ENCODE assay signal across 8 cellular contexts in the genomic region with DNA sequence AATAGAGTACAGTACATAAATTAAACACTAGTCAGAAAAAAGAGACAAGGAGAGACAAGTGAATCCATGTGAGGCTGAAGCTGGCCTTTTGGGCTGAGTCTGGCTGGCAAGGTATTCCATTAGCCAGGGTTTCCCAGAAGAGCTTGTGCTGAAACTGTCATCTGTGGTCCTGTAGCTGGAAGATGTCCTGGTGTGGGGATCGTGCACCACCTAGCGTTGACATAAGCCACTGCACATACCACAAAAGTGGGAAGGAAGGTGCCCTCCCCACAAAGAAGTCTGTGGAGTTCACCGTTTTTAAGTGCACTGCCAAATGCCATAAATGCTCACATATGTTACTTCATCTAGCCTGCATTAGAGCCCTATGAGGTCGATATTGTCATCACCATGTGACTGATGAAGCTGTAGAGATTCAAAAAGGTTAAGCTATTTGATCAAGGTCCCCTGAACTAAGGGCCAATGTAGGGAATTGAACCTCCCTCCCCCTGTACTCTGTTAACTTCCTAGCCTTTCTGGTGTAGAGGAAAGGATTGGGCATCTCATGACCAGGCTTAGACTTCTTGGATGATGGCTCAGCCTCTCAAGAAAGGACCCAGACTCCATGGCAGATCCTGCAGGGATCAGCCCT. TPM values are rescaled to one million over a fixed set of nuclear protein-coding genes. Genes with fewer than 3 reads are reported as not detected.
A peak's percentile ranks its signal among the peaks of the same experiment; 100 is the strongest.
DNase-seq lines count a peak whose midpoint lies in the region; ATAC-seq, FAIRE-seq and TF ChIP-seq lines count a peak whose summit lies in the region.

No MANE protein-coding gene starts in this region.

- intact Hi-C loops in A673 (cut with micrococcal nuclease; ENCODE audit: unreplicated experiment), result loop anchor here (2.0 kb wide), 3 partner anchors 163 to 455 kb away; no protein-coding TSS in a partner anchor

- H3K4me1 ChIP-seq in A673 (ENCODE audit: insufficient read depth, low read length, poor library complexity, severe bottlenecking), result no peaks in the 10 kb centered on the region

- no peaks in the 10 kb centered on the region for H3K36me3 ChIP-seq in A673 (ENCODE audit: insufficient read depth, low read length, poor library complexity, severe bottlenecking)

- POLR2A ChIA-PET in A673 (lab: Charles Lee; ENCODE audit: low non-redundant PET), result no interaction called here
- POLR2A ChIA-PET in activated CD8-positive, alpha-beta T cell treated with anti-CD3 and anti-CD28 coated beads, Interleukin-2, amount 10 ng/mL, durations not matched to agents 7 days and 5 days (lab: Charles Lee), result no interaction called here

- H3K4me3 ChIP-seq in A673 (ENCODE audit: low read depth, low read length, poor library complexity, severe bottlenecking), result no peak overlapping the region

- peak; percentile 72 for DNase-seq in A673 (ENCODE audit: low spot score)
- peak; percentile 50 for DNase-seq in GM12892 (ENCODE audit: insufficient read length)
- DNase-seq in NCI-H460 (ENCODE audit: extremely low read depth, low read depth), result peak; percentile 65
- DNase-seq in activated CD8-positive, alpha-beta T cell treated with anti-CD3 and anti-CD28 coated beads, Interleukin-2, amount 10 ng/mL, durations not matched to agents 7 days and 5 days, result peak; percentile 67
- DNase-seq in epidermal melanocyte (ENCODE audit: insufficient read length, low spot score), result peak; percentile 63
- DNase-seq in middle frontal gyrus (ENCODE audit: extremely low spot score, low spot score), result peak; percentile 29
- peak; percentile 17 to 63 for DNase-seq in stimulated activated effector memory CD8-positive, alpha-beta T cell treated with anti-CD3 and anti-CD28 coated beads, Interleukin-12 subunit alpha, Interleukin-12 subunit beta, amount 100 ng/mL, for 72 hours (ENCODE audit: low spot score in 2 of 2)

- peaks cover 6% of the 10 kb centered on the region for H3K27me3 ChIP-seq in A673 (replicated peaks; ENCODE audit: insufficient read depth, low read depth, low read length, poor library complexity)

- no peaks in the 10 kb centered on the region for H3K27me3 Mint-ChIP-seq in activated CD8-positive, alpha-beta T cell treated with anti-CD3 and anti-CD28 coated beads, Interleukin-2, amount 10 ng/mL, durations not matched to agents 7 days and 5 days (ENCODE audit: low read depth)

- no peak overlapping the region for H3K27ac Mint-ChIP-seq in activated CD8-positive, alpha-beta T cell treated with anti-CD3 and anti-CD28 coated beads, Interleukin-2, amount 10 ng/mL, durations not matched to agents 7 days and 5 days
- no peak overlapping the region for H3K27ac Mint-ChIP-seq in stimulated activated effector memory CD8-positive, alpha-beta T cell treated with anti-CD3 and anti-CD28 coated beads, Interleukin-12 subunit alpha, Interleukin-12 subunit beta, amount 100 ng/mL, for 72 hours

- no peak overlapping the region for H3K27ac ChIP-seq in A673 (ENCODE audit: low read depth, low read length, poor library complexity, severe bottlenecking)

- no TSS peak for BruUV-seq in A673 (replicated peaks; lab: Mats Ljungman, UMichigan)

- no peaks in the 10 kb centered on the region for H3K9me3 Mint-ChIP-seq in activated CD8-positive, alpha-beta T cell treated with anti-CD3 and anti-CD28 coated beads, Interleukin-2, amount 10 ng/mL, durations not matched to agents 7 days and 5 days (ENCODE audit: insufficient read depth)
- no peaks in the 10 kb centered on the region for H3K9me3 Mint-ChIP-seq in stimulated activated effector memory CD8-positive, alpha-beta T cell treated with anti-CD3 and anti-CD28 coated beads, Interleukin-12 subunit alpha, Interleukin-12 subunit beta, amount 100 ng/mL, for 72 hours

- CTCF ChIA-PET in A673 (lab: Charles Lee), result interaction anchor here (0.5 to 1.9 kb wide), 12 partner anchors 30 to 1005 kb away, joined by 3 to 27 read pairs (median 5); a partner anchor contains a TSS
- CTCF ChIA-PET in activated CD8-positive, alpha-beta T cell treated with anti-CD3 and anti-CD28 coated beads, Interleukin-2, amount 10 ng/mL, durations not matched to agents 7 days and 5 days (lab: Charles Lee), result interaction anchor here (0.6 to 3.0 kb wide), 42 partner anchors 8 to 1061 kb away, joined by 3 to 83 read pairs (median 4); a partner anchor contains a TSS

- TF ChIP-seq CTCF in A673 (conservative IDR thresholded peaks at IDR 0.05; ENCODE audit: low read depth, low read length), result peak; percentile 93

- peak; percentile 95 for FAIRE-seq in GM12892 (lab: Jason Lieb, UNC)

- H3K4me3 Mint-ChIP-seq in activated CD8-positive, alpha-beta T cell treated with anti-CD3 and anti-CD28 coated beads, Interleukin-2, amount 10 ng/mL, durations not matched to agents 7 days and 5 days, result no peak overlapping the region
- no peak overlapping the region for H3K4me3 Mint-ChIP-seq in stimulated activated effector memory CD8-positive, alpha-beta T cell treated with anti-CD3 and anti-CD28 coated beads, Interleukin-12 subunit alpha, Interleukin-12 subunit beta, amount 100 ng/mL, for 72 hours

- no peaks in the 10 kb centered on the region for H3K36me3 Mint-ChIP-seq in activated CD8-positive, alpha-beta T cell treated with anti-CD3 and anti-CD28 coated beads, Interleukin-2, amount 10 ng/mL, durations not matched to agents 7 days and 5 days (ENCODE audit: low read depth)
- H3K36me3 Mint-ChIP-seq in stimulated activated effector memory CD8-positive, alpha-beta T cell treated with anti-CD3 and anti-CD28 coated beads, Interleukin-12 subunit alpha, Interleukin-12 subunit beta, amount 100 ng/mL, for 72 hours, result no peaks in the 10 kb centered on the region

- H3K9me3 ChIP-seq in A673 (ENCODE audit: low read depth, low read length, poor library complexity, severe bottlenecking), result no peaks in the 10 kb centered on the region

- no peak for TF ChIP-seq POLR2A in GM12892 (IDR thresholded peaks at IDR 0.05; ENCODE audit: low read depth, low read length)

- peaks cover 5% of the 10 kb centered on the region for H3K4me1 Mint-ChIP-seq in activated CD8-positive, alpha-beta T cell treated with anti-CD3 and anti-CD28 coated beads, Interleukin-2, amount 10 ng/mL, durations not matched to agents 7 days and 5 days (ENCODE audit: low read depth)
- H3K4me1 Mint-ChIP-seq in stimulated activated effector memory CD8-positive, alpha-beta T cell treated with anti-CD3 and anti-CD28 coated beads, Interleukin-12 subunit alpha, Interleukin-12 subunit beta, amount 100 ng/mL, for 72 hours, result no peaks in the 10 kb centered on the region

- peak; percentile 81 for ATAC-seq in HG03175 (IDR thresholded peaks at IDR 0.05; ENCODE audit: unreplicated experiment)
- peak; percentile 79 for ATAC-seq in activated CD8-positive, alpha-beta T cell treated with anti-CD3 and anti-CD28 coated beads, Interleukin-2, amount 10 ng/mL, durations not matched to agents 7 days and 5 days
- peak; percentile 60 for ATAC-seq in stimulated activated effector memory CD8-positive, alpha-beta T cell treated with anti-CD3 and anti-CD28 coated beads, Interleukin-12 subunit alpha, Interleukin-12 subunit beta, amount 100 ng/mL, for 72 hours

RNA-seq across cellular contexts. Expression of a gene that starts 31.9 kb away (rescaled TPM):
- total RNA-seq in A673 (2021), result 6.9 and 9.7 TPM in 2 replicates
- 0.57 TPM for polyA plus RNA-seq in GM12892 (2012; ENCODE audit: missing spikeins)
- 21.8 and 24.5 TPM in 2 replicates for total RNA-seq in NCI-H460 (2014; rRNA removed; shearing (Covaris generic))
- polyA plus RNA-seq in NCI-H460 (2014; cell fraction: nucleus; rRNA removed), result 74.5 and 74.8 TPM in 2 replicates
- not detected for total RNA-seq in activated CD8-positive, alpha-beta T cell treated with anti-CD3 and anti-CD28 coated beads, Interleukin-2, amount 10 ng/mL, durations not matched to agents 7 days and 5 days

RNA-seq across cellular contexts. Expression of a gene that starts 47.1 kb away (rescaled TPM):
- total RNA-seq in A673 (2021), result 0.13 and 0.35 TPM in 2 replicates
- polyA plus RNA-seq in GM12892 (2012; ENCODE audit: missing spikeins), result 0.91 TPM
- not detected in 2 replicates for total RNA-seq in NCI-H460 (2014; rRNA removed; shearing (Covaris generic))
- not detected in 2 replicates for polyA plus RNA-seq in NCI-H460 (2014; cell fraction: nucleus; rRNA removed)
- not detected for total RNA-seq in activated CD8-positive, alpha-beta T cell treated with anti-CD3 and anti-CD28 coated beads, Interleukin-2, amount 10 ng/mL, durations not matched to agents 7 days and 5 days
